8 cellular contexts compared by ENCODE assay signal in genomic region chr1:171226757-171227370, GRCh38. TPM values are rescaled to one million over a fixed set of nuclear protein-coding genes. Genes with fewer than 3 reads are reported as not detected.
DNase-seq lines count a peak whose midpoint lies in the region; ATAC-seq, FAIRE-seq and TF ChIP-seq lines count a peak whose summit lies in the region.

No MANE protein-coding gene starts in this region.

- no peaks in the 10 kb centered on the region for H3K9me3 ChIP-seq in SJCRH30 (replicated peaks)

- DNase-seq in Ammon's horn (ENCODE audit: low spot score) (peak; percentile 84), NCI-H1092 treated with DMSO at 0.1 percent for 48 hours (lab: John Stamatoyannopoulos, UW) (peak; percentile 69), SJCRH30 (peak; percentile 37 to 76), mesothelial cell of epicardium (ENCODE audit: low spot score in 2 of 2, unreplicated experiment in 2 of 2) (no peak), cerebellar nuclear complex (lab: John Stamatoyannopoulos, UW) (no peak)

- H3K27me3 Mint-ChIP-seq in mesothelial cell of epicardium (ENCODE audit: low read depth): peaks cover 4% of the 10 kb centered on the region

- no peaks in the 10 kb centered on the region for H3K9me3 Mint-ChIP-seq in mesothelial cell of epicardium

- peaks cover 26% of the 10 kb centered on the region for H3K4me1 Mint-ChIP-seq in mesothelial cell of epicardium

- no peaks in the 10 kb centered on the region for H3K36me3 ChIP-seq in SJCRH30

- H3K36me3 Mint-ChIP-seq in mesothelial cell of epicardium: no peaks in the 10 kb centered on the region

- ATAC-seq in GM18502 (IDR thresholded peaks at IDR 0.05; ENCODE audit: poor library complexity, unreplicated experiment) (peak; percentile 88), HG02798 (IDR thresholded peaks at IDR 0.05; ENCODE audit: poor library complexity, unreplicated experiment) (peak; percentile 92)

- no peak overlapping the region for H3K4me3 ChIP-seq in SJCRH30

- FAIRE-seq in endometrium (lab: Jason Lieb, UNC): peak; percentile 82

- H3K4me3 Mint-ChIP-seq in mesothelial cell of epicardium: no peak overlapping the region

- H3K27ac Mint-ChIP-seq in mesothelial cell of epicardium: no peak overlapping the region

- no peak overlapping the region for H3K27ac ChIP-seq in SJCRH30

- no peaks in the 10 kb centered on the region for H3K27me3 ChIP-seq in SJCRH30

- 0 out of 2 replicates have a peak, but pooled peaks cover 6% of the 10 kb centered on the region for H3K4me1 ChIP-seq in SJCRH30

- TF ChIP-seq CTCF in mesothelial cell of epicardium (IDR thresholded peaks at IDR 0.05; ENCODE audit: unreplicated experiment): peak; percentile 80

RNA-seq across cellular contexts. Expression of gene FMO1, which starts 21.4 kb away (rescaled TPM):
- not detected in 2 replicates for total RNA-seq in SJCRH30 (2014; rRNA removed; shearing (Covaris generic))
- 0.23 TPM in 1 of 3 replicates, not detected in the others for total RNA-seq in mesothelial cell of epicardium

RNA-seq across cellular contexts. Expression of gene FMO2, which starts 41.8 kb away (rescaled TPM):
- not detected in 2 replicates for total RNA-seq in SJCRH30 (2014; rRNA removed; shearing (Covaris generic))
- not detected in 3 replicates for total RNA-seq in mesothelial cell of epicardium

Comparison
In these comparisons a context has a peak if more than half of its experiments do, and no peak if none do; other contexts are left out.
1. DNase-seq: peak in Ammon's horn (single experiment), NCI-H1092 treated with DMSO at 0.1 percent for 48 hours (single experiment) and SJCRH30 (2 of 2); none in mesothelial cell of epicardium (0 of 2) and cerebellar nuclear complex (0 of 2).